ENCODE assay signal across 1 cellular context in genomic region chr10:72243822-72244437, GRCh38.
TF ChIP-seq lines count a peak whose summit lies in the region.

No MANE protein-coding gene starts in this region.

TF ChIP-seq in K562, 482 proteins besides CTCF, POLR2A, EP300 and RAD21 (continued from another document and continues in another):
- no peak for TF ChIP-seq UBTF (IDR thresholded peaks at IDR 0.05; ENCODE audit: borderline replicate concordance in 1 of 2, low read depth in 2 of 2, low read length in 2 of 2)
- TF ChIP-seq ZNF75A (CRISPR knock-in tag; IDR thresholded peaks at IDR 0.05) = no peak
- no peak for TF ChIP-seq MYBL2 (IDR thresholded peaks at IDR 0.05; ENCODE audit: low read depth)
- no peak for TF ChIP-seq MYBL2 (CRISPR knock-in tag; IDR thresholded peaks at IDR 0.05; ENCODE audit: borderline replicate concordance)
- TF ChIP-seq ID3 (CRISPR knock-in tag; IDR thresholded peaks at IDR 0.05) = no peak
- peak; percentile 67; the same call in 1 of the 2 replicates for TF ChIP-seq ID3 (tag; IDR thresholded peaks at IDR 0.05)
- peak in 1 of 2 experiments; percentile 44; a peak in 1 of 4 replicates for TF ChIP-seq MNT (conservative IDR thresholded peaks at IDR 0.05)
- 0 out of 2 replicates have a peak, but pooled peaks have one; percentile 8 for TF ChIP-seq JUND (IDR thresholded peaks at IDR 0.05; ENCODE audit: borderline replicate concordance, low read depth, low read length)
- TF ChIP-seq JUND (tag; IDR thresholded peaks at IDR 0.05; ENCODE audit: borderline replicate concordance, low read depth, low read length) = peak; percentile 29; the same call in 1 of the 3 replicates
- no peak for TF ChIP-seq PML (IDR thresholded peaks at IDR 0.05; ENCODE audit: low read length)
- no peak for TF ChIP-seq ZNF232 (CRISPR knock-in tag; IDR thresholded peaks at IDR 0.05)
- TF ChIP-seq HLTF (IDR thresholded peaks at IDR 0.05) = no peak
- TF ChIP-seq RUNX1 (IDR thresholded peaks at IDR 0.05; ENCODE audit: low read depth) = no peak
- no peak for TF ChIP-seq ZNF277 (CRISPR knock-in tag; IDR thresholded peaks at IDR 0.05; ENCODE audit: borderline replicate concordance)
- no peak for TF ChIP-seq ZBTB1 (CRISPR knock-in tag; IDR thresholded peaks at IDR 0.05; ENCODE audit: borderline replicate concordance, low read depth)
- peak in 1 of 2 experiments; percentile 62; a peak in 1 of 4 replicates for TF ChIP-seq TBL1XR1 (IDR thresholded peaks at IDR 0.05; ENCODE audit: low read length in 2 of 2)
- no peak for TF ChIP-seq E2F1 (CRISPR knock-in tag; IDR thresholded peaks at IDR 0.05)
- TF ChIP-seq ZNF79 (CRISPR knock-in tag; IDR thresholded peaks at IDR 0.05; ENCODE audit: low read depth) = no peak
- no peak for TF ChIP-seq SIN3B (IDR thresholded peaks at IDR 0.05; ENCODE audit: low read depth)
- no peak; the same call in 1 of the 2 replicates for TF ChIP-seq SP1 (CRISPR knock-in tag; IDR thresholded peaks at IDR 0.05)
- no peak for TF ChIP-seq ZBTB17 (CRISPR knock-in tag; IDR thresholded peaks at IDR 0.05)
- TF ChIP-seq ZNF407 (IDR thresholded peaks at IDR 0.05; ENCODE audit: low read depth) = no peak
- no peak for TF ChIP-seq MCM5 (IDR thresholded peaks at IDR 0.05; ENCODE audit: low read depth)
- no peak for TF ChIP-seq FIP1L1 (IDR thresholded peaks at IDR 0.05; ENCODE audit: low read depth, low read length, poor library complexity, severe bottlenecking)
- TF ChIP-seq ZSCAN29 (IDR thresholded peaks at IDR 0.05) = no peak
- peak; percentile 45 for TF ChIP-seq SNRNP70 (optimal IDR thresholded peaks at IDR 0.05; ENCODE audit: low read depth, low read length)
- TF ChIP-seq ZNF511 (CRISPR knock-in tag; IDR thresholded peaks at IDR 0.05) = no peak
- no peak for TF ChIP-seq ATF3 (IDR thresholded peaks at IDR 0.05)
- no peak for TF ChIP-seq ATF3 (CRISPR knock-in tag; conservative IDR thresholded peaks at IDR 0.05)
- no peak for TF ChIP-seq ZNF280A (IDR thresholded peaks at IDR 0.05; ENCODE audit: low read depth, partially characterized antibody)
- TF ChIP-seq EP400 (IDR thresholded peaks at IDR 0.05) = no peak
- no peak for TF ChIP-seq SNAPC5 (CRISPR knock-in tag; IDR thresholded peaks at IDR 0.05)
- TF ChIP-seq SMARCB1 (IDR thresholded peaks at IDR 0.05; ENCODE audit: insufficient read length, low read depth) = no peak
- no peak for TF ChIP-seq KLF10 (CRISPR knock-in tag; IDR thresholded peaks at IDR 0.05)
- TF ChIP-seq HBP1 (CRISPR knock-in tag; IDR thresholded peaks at IDR 0.05) = no peak
- no peak for TF ChIP-seq ZNF707 (CRISPR knock-in tag; conservative IDR thresholded peaks at IDR 0.05)
- no peak for TF ChIP-seq TARDBP (IDR thresholded peaks at IDR 0.05)
- no peak for TF ChIP-seq HMGXB4 (CRISPR knock-in tag; IDR thresholded peaks at IDR 0.05)
- no peak for TF ChIP-seq CBX8 (IDR thresholded peaks at IDR 0.05; ENCODE audit: borderline replicate concordance, extremely low read depth, low read depth, low read length, poor library complexity, severe bottlenecking)
